Comparison of ENCODE assay signal across 8 cellular contexts in genomic region chr19:40348125-40348913, GRCh38. TPM values are rescaled to one million over a fixed set of nuclear protein-coding genes. Genes with fewer than 3 reads are reported as not detected.
DNase-seq lines count a peak whose midpoint lies in the region; TF ChIP-seq lines count a peak whose summit lies in the region.

A gene with protein sequence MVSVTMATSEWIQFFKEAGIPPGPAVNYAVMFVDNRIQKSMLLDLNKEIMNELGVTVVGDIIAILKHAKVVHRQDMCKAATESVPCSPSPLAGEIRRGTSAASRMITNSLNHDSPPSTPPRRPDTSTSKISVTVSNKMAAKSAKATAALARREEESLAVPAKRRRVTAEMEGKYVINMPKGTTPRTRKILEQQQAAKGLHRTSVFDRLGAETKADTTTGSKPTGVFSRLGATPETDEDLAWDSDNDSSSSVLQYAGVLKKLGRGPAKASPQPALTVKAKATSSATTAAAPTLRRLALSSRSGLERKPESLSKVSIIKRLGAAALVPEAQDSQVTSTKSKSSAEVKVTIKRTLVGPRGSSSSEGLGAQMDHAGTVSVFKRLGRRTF (minus strand): TSS chr19:40348397. CDS start chr19:40341857, 6,540 bp downstream.
Gene PLD3, plus strand, starts transcription at chr19:40348695. Its CDS starts 17,789 bp downstream, at chr19:40366484.

- H3K36me3 Mint-ChIP-seq in nephron (ENCODE audit: low read depth) = peaks cover 3% of the 10 kb centered on the region
- peaks cover 6% of the 10 kb centered on the region for H3K36me3 Mint-ChIP-seq in stimulated activated naive CD8-positive, alpha-beta T cell treated with anti-CD3 and anti-CD28 coated beads, Interleukin-15, Interleukin-2, amounts not matched to agents 100 ng/mL and 50 ng/mL, for 24 hours (ENCODE audit: low read depth)

- H3K4me3 ChIP-seq in H7 (ENCODE audit: insufficient read depth, low read depth, low read length) (peak within 1 kb of the TSS; percentile 79), fibroblast of pulmonary artery (replicated peaks; ENCODE audit: low read depth, low read length) (peak within 1 kb of the TSS; percentile 98)

- H3K27ac Mint-ChIP-seq in nephron = peak within 1 kb of the TSS; percentile 31 to 87 (median 76)
- H3K27ac Mint-ChIP-seq in stimulated activated naive CD8-positive, alpha-beta T cell treated with anti-CD3 and anti-CD28 coated beads, Interleukin-15, Interleukin-2, amounts not matched to agents 100 ng/mL and 50 ng/mL, for 24 hours = peak within 1 kb of the TSS; percentile 92

- H3K9me3 Mint-ChIP-seq in nephron = no peaks in the 10 kb centered on the region
- H3K9me3 Mint-ChIP-seq in stimulated activated naive CD8-positive, alpha-beta T cell treated with anti-CD3 and anti-CD28 coated beads, Interleukin-15, Interleukin-2, amounts not matched to agents 100 ng/mL and 50 ng/mL, for 24 hours = no peaks in the 10 kb centered on the region

- H3K27me3 ChIP-seq in H7 (ENCODE audit: control insufficient read depth, insufficient read depth, low read length) = no peaks in the 10 kb centered on the region

- peak within 1 kb of the TSS; percentile 93 to 96 (median 94) for H3K4me3 Mint-ChIP-seq in nephron
- peak within 1 kb of the TSS; percentile 94 for H3K4me3 Mint-ChIP-seq in stimulated activated naive CD8-positive, alpha-beta T cell treated with anti-CD3 and anti-CD28 coated beads, Interleukin-15, Interleukin-2, amounts not matched to agents 100 ng/mL and 50 ng/mL, for 24 hours

- H3K27me3 Mint-ChIP-seq in nephron (ENCODE audit: low read depth) = no peaks in the 10 kb centered on the region
- no peaks in the 10 kb centered on the region for H3K27me3 Mint-ChIP-seq in stimulated activated naive CD8-positive, alpha-beta T cell treated with anti-CD3 and anti-CD28 coated beads, Interleukin-15, Interleukin-2, amounts not matched to agents 100 ng/mL and 50 ng/mL, for 24 hours

- DNase-seq in ELF-1 (ENCODE audit: low read depth, low spot score) = peak; percentile 100
- peak; percentile 100 for DNase-seq in H7
- peak; percentile 99 for DNase-seq in M059J (ENCODE audit: low read depth)
- peak; percentile 99 to 100 for DNase-seq in SHP77 (lab: John Stamatoyannopoulos, UW)
- peak; percentile 98 for DNase-seq in activated effector memory CD4-positive, alpha-beta T cell treated with Interleukin-2 at 50 U/mL for 16 hours
- DNase-seq in fibroblast of pulmonary artery (ENCODE audit: low read depth) = peak; percentile 100

- TF ChIP-seq CTCF in fibroblast of pulmonary artery (IDR thresholded peaks at IDR 0.05; ENCODE audit: low read length, missing control alignments) = no peak
- no peak for TF ChIP-seq CTCF in nephron (IDR thresholded peaks at IDR 0.05; ENCODE audit: unreplicated experiment in 3 of 3)

- peaks cover 32% of the 10 kb centered on the region for H3K4me1 Mint-ChIP-seq in nephron
- peaks cover 28% of the 10 kb centered on the region for H3K4me1 Mint-ChIP-seq in stimulated activated naive CD8-positive, alpha-beta T cell treated with anti-CD3 and anti-CD28 coated beads, Interleukin-15, Interleukin-2, amounts not matched to agents 100 ng/mL and 50 ng/mL, for 24 hours (ENCODE audit: low read depth)

- H3K36me3 ChIP-seq in H7 (replicated peaks; ENCODE audit: control insufficient read depth, insufficient read depth, low read length) = no peaks in the 10 kb centered on the region

RNA-seq across cellular contexts. Expression of the first gene that starts in this region (rescaled TPM):
- 8.2 and 11.8 TPM in 2 replicates for total RNA-seq in H7 (2014; rRNA removed; shearing (Covaris generic))
- 7.2 and 14.6 TPM in 2 replicates for total RNA-seq in M059J (2014; rRNA removed; shearing (Covaris generic))

RNA-seq across cellular contexts. Expression of gene PLD3, which starts in this region (rescaled TPM):
- total RNA-seq in H7 (2014; rRNA removed; shearing (Covaris generic)) = 332 and 352 TPM in 2 replicates
- 211 and 244 TPM in 2 replicates for total RNA-seq in M059J (2014; rRNA removed; shearing (Covaris generic))

Comparison
In these comparisons a context has a peak if more than half of its experiments do, and no peak if none do; other contexts are left out.
1. Peak in every context shown above with its lines: DNase-seq and H3K4me3 ChIP-seq.